14 cellular contexts compared by ENCODE assay signal in the genomic region with DNA sequence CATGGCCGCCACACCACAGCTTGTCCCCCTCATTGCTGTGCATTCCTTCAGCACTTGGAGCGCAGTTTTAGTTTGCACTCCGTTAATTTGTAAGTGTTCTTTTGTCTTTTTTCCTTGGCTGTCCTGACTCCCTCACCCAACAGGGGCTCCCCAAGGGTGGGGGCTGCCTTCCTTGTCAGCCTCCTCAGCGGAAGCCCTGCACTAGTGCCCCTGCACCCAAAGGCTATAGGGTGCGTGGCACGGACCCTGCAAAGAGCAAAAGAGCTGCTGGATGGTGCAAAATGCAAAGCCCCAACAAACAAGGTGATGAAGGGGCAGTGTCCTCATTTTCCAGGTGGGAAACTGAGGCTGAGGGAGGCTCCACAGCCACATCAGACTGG. TPM values are rescaled to one million over a fixed set of nuclear protein-coding genes. Genes with fewer than 3 reads are reported as not detected.
DNase-seq lines count a peak whose midpoint lies in the region; ATAC-seq and TF ChIP-seq lines count a peak whose summit lies in the region.
"Had no signal": no experiment of that assay in that cellular context is flagged by ENCODE, and none has a peak within 500 bp of the region (broad histone marks: within the 10 kb centered on the region; RNA-seq: fewer than 3 reads in every experiment).

No MANE protein-coding gene starts in this region.

- no peak overlapping the region for H3K27ac Mint-ChIP-seq in GM23338
- peak overlapping the region; percentile 70; the same call in 1 of the 2 replicates for H3K27ac Mint-ChIP-seq in WTC11
- peak overlapping the region; percentile 29 for H3K27ac Mint-ChIP-seq in stimulated activated effector memory CD8-positive, alpha-beta T cell treated with anti-CD3 and anti-CD28 coated beads, Interleukin-12 subunit alpha, Interleukin-12 subunit beta, amount 100 ng/mL, for 72 hours

- H3K4me2 ChIP-seq in GM23338 (0 out of 2 replicates have a peak overlapping the region, but pooled peaks have one; percentile 51), mesendoderm (ENCODE audit: low read length) (no peak overlapping the region), osteoblast (ENCODE audit: insufficient read depth, low read length) (no peak overlapping the region)
- H3K4me2 ChIP-seq: A549 had no signal

- DNase-seq in GM23338 (ENCODE audit: low spot score) (no peak), WTC11 (ENCODE audit: low spot score) (no peak), mesendoderm (no peak), tibial artery (no peak), osteoblast (ENCODE audit: insufficient read length, low spot score, missing footprints) (no peak), breast epithelium (ENCODE audit: low spot score in 2 of 2) (no peak)
- no peak for DNase-seq in stimulated activated effector memory CD8-positive, alpha-beta T cell treated with anti-CD3 and anti-CD28 coated beads, Interleukin-12 subunit alpha, Interleukin-12 subunit beta, amount 100 ng/mL, for 72 hours (ENCODE audit: low spot score in 2 of 2)
- DNase-seq: Caco-2; CD8-positive, alpha-beta memory T cell; DND-41; GDM1 had no signal

- CTCF ChIA-PET in WTC11 (lab: Charles Lee), result interaction anchor here (0.9 to 5.8 kb wide), 13 partner anchors 10 to 213 kb away, joined by 3 to 80 read pairs (median 12); a partner anchor contains a TSS

- WGBS in mesendoderm (ENCODE audit: extremely low coverage, insufficient coverage, low lambda C conversion rate), result no CpG with 5 or more reads among the region's 6 CpGs

- TF ChIP-seq CTCF in GM23338 (conservative IDR thresholded peaks at IDR 0.05; ENCODE audit: low read depth in 2 of 2) (no peak), WTC11 (IDR thresholded peaks at IDR 0.05) (no peak), tibial artery (IDR thresholded peaks at IDR 0.05) (no peak), osteoblast (IDR thresholded peaks at IDR 0.05; ENCODE audit: extremely low read depth, low read depth, low read length) (no peak), breast epithelium (IDR thresholded peaks at IDR 0.05) (no peak)

- no peaks in the 10 kb centered on the region for H3F3A ChIP-seq in GM23338 (replicated peaks; ENCODE audit: low read depth)

- no peak overlapping the region for H4K8ac ChIP-seq in mesendoderm (ENCODE audit: low read depth, low read length)

- no peak overlapping the region for H3K4me3 ChIP-seq in GM23338
- H3K4me3 ChIP-seq in mesendoderm (ENCODE audit: low read length), result no peak overlapping the region
- H3K4me3 ChIP-seq in tibial artery, result no peak overlapping the region
- no peak overlapping the region for H3K4me3 ChIP-seq in osteoblast (ENCODE audit: insufficient read depth, low read length)
- no peak overlapping the region for H3K4me3 ChIP-seq in breast epithelium
- H3K4me3 ChIP-seq: A549 had no signal

- no peak overlapping the region for H2BK15ac ChIP-seq in mesendoderm (replicated peaks; ENCODE audit: low read depth)

- H3K4me3 Mint-ChIP-seq in GM23338 (no peak overlapping the region; the same call in 2 of the 3 replicates), WTC11 (no peak overlapping the region)
- H3K4me3 Mint-ChIP-seq in stimulated activated effector memory CD8-positive, alpha-beta T cell treated with anti-CD3 and anti-CD28 coated beads, Interleukin-12 subunit alpha, Interleukin-12 subunit beta, amount 100 ng/mL, for 72 hours, result no peak overlapping the region
- H3K4me3 Mint-ChIP-seq: CD8-positive, alpha-beta memory T cell had no signal

- no peak overlapping the region for H3K18ac ChIP-seq in mesendoderm (ENCODE audit: low read length)

- no peaks in the 10 kb centered on the region for H3K9me3 Mint-ChIP-seq in GM23338
- H3K9me3 Mint-ChIP-seq in WTC11, result no peaks in the 10 kb centered on the region
- H3K9me3 Mint-ChIP-seq in stimulated activated effector memory CD8-positive, alpha-beta T cell treated with anti-CD3 and anti-CD28 coated beads, Interleukin-12 subunit alpha, Interleukin-12 subunit beta, amount 100 ng/mL, for 72 hours, result no peaks in the 10 kb centered on the region
- H3K9me3 Mint-ChIP-seq: CD8-positive, alpha-beta memory T cell had no signal

- H3K36me3 Mint-ChIP-seq in GM23338 (ENCODE audit: low read depth), result peaks cover 6% of the 10 kb centered on the region; the same call in 2 of the 3 replicates
- peaks cover 3% of the 10 kb centered on the region; the same call in 1 of the 2 replicates for H3K36me3 Mint-ChIP-seq in WTC11
- peaks cover 6% of the 10 kb centered on the region for H3K36me3 Mint-ChIP-seq in stimulated activated effector memory CD8-positive, alpha-beta T cell treated with anti-CD3 and anti-CD28 coated beads, Interleukin-12 subunit alpha, Interleukin-12 subunit beta, amount 100 ng/mL, for 72 hours

- no peaks in the 10 kb centered on the region for H3K9me2 ChIP-seq in GM23338 (ENCODE audit: insufficient read depth)

- no peaks in the 10 kb centered on the region for H3K36me3 ChIP-seq in GM23338 (ENCODE audit: insufficient read depth)
- H3K36me3 ChIP-seq in mesendoderm (ENCODE audit: control insufficient read depth, insufficient read depth, low read length), result no peaks in the 10 kb centered on the region
- H3K36me3 ChIP-seq in tibial artery, result peaks cover 0 to 8% (median 4%) of the 10 kb centered on the region in 3 donors
- H3K36me3 ChIP-seq in osteoblast (ENCODE audit: insufficient read depth, low read length), result no peaks in the 10 kb centered on the region
- H3K36me3 ChIP-seq in breast epithelium, result no peaks in the 10 kb centered on the region
- H3K36me3 ChIP-seq: BE2C had no signal

- H3K27ac ChIP-seq in GM23338 (ENCODE audit: low read depth), result no peak overlapping the region
- no peak overlapping the region for H3K27ac ChIP-seq in mesendoderm (ENCODE audit: low read depth, low read length)
- no peak overlapping the region for H3K27ac ChIP-seq in tibial artery
- H3K27ac ChIP-seq in osteoblast (ENCODE audit: low read depth, low read length), result no peak overlapping the region
- no peak overlapping the region for H3K27ac ChIP-seq in breast epithelium
- H3K27ac ChIP-seq: A549 had no signal

- peak overlapping the region; percentile 31 for H2BK5ac ChIP-seq in mesendoderm (ENCODE audit: low read length)

- no peak overlapping the region for H2BK120ac ChIP-seq in mesendoderm (ENCODE audit: low read depth, low read length)

- ATAC-seq in GM23338 (no peak), WTC11 (no peak)
- ATAC-seq in stimulated activated effector memory CD8-positive, alpha-beta T cell treated with anti-CD3 and anti-CD28 coated beads, Interleukin-12 subunit alpha, Interleukin-12 subunit beta, amount 100 ng/mL, for 72 hours, result no peak

- no peak for TF ChIP-seq POLR2A in breast epithelium (IDR thresholded peaks at IDR 0.05)

- no peak overlapping the region for H2AFZ ChIP-seq in GM23338
- no peak overlapping the region for H2AFZ ChIP-seq in osteoblast (ENCODE audit: low read length)

- H4K5ac ChIP-seq in mesendoderm (ENCODE audit: low read length), result no peak overlapping the region

- H3K4me1 Mint-ChIP-seq in GM23338 (peaks cover 60% of the 10 kb centered on the region), WTC11 (peaks cover 53% of the 10 kb centered on the region)
- H3K4me1 Mint-ChIP-seq in stimulated activated effector memory CD8-positive, alpha-beta T cell treated with anti-CD3 and anti-CD28 coated beads, Interleukin-12 subunit alpha, Interleukin-12 subunit beta, amount 100 ng/mL, for 72 hours, result peaks cover 17% of the 10 kb centered on the region

- H3K27me3 Mint-ChIP-seq in GM23338 (ENCODE audit: insufficient read depth, low read depth, poor library complexity) (peaks cover 28% of the 10 kb centered on the region), WTC11 (ENCODE audit: low read depth) (peaks cover 7% of the 10 kb centered on the region)

- no peak overlapping the region for H3K9ac ChIP-seq in mesendoderm (ENCODE audit: low read length)

- H2AK5ac ChIP-seq in mesendoderm (ENCODE audit: low read length), result peak overlapping the region; percentile 66

- intact Hi-C loops in tibial artery (cut with DNase I; ENCODE audit: low total_unique reads) (no loop called here), breast epithelium (cut with DNase I; ENCODE audit: low total_unique reads) (loop anchor here (5.0 kb wide), 1 partner anchor 1078 kb away; no protein-coding TSS in a partner anchor)

- H3K79me2 ChIP-seq in GM23338 (replicated peaks; ENCODE audit: insufficient read depth), result no peaks in the 10 kb centered on the region
- H3K79me2 ChIP-seq in mesendoderm (ENCODE audit: control insufficient read depth, insufficient read depth, low read length), result no peaks in the 10 kb centered on the region
- no peaks in the 10 kb centered on the region for H3K79me2 ChIP-seq in osteoblast (ENCODE audit: insufficient read depth, low read length)

- H3K23ac ChIP-seq in mesendoderm (ENCODE audit: low read length), result no peak overlapping the region

- H3K9me3 ChIP-seq in tibial artery (no peaks in the 10 kb centered on the region), osteoblast (ENCODE audit: low read depth, low read length) (no peaks in the 10 kb centered on the region), breast epithelium (no peaks in the 10 kb centered on the region)
- H3K9me3 ChIP-seq: A549, BE2C, Caco-2 had no signal

- no peaks in the 10 kb centered on the region for H3K27me3 ChIP-seq in GM23338 (ENCODE audit: insufficient read depth)
- no peaks in the 10 kb centered on the region for H3K27me3 ChIP-seq in mesendoderm (ENCODE audit: insufficient read depth, low read length, poor library complexity)
- no peaks in the 10 kb centered on the region for H3K27me3 ChIP-seq in tibial artery
- no peaks in the 10 kb centered on the region for H3K27me3 ChIP-seq in osteoblast (ENCODE audit: insufficient read depth, low read length)
- no peaks in the 10 kb centered on the region for H3K27me3 ChIP-seq in breast epithelium
- H3K27me3 ChIP-seq: BE2C had no signal

- H3K56ac ChIP-seq in mesendoderm (ENCODE audit: low read length), result peak overlapping the region; percentile 19

- no peaks in the 10 kb centered on the region for H4K20me1 ChIP-seq in GM23338 (replicated peaks; ENCODE audit: insufficient read depth)
- no peaks in the 10 kb centered on the region for H4K20me1 ChIP-seq in osteoblast (ENCODE audit: insufficient read depth, low read length)

- POLR2A ChIA-PET in WTC11 (lab: Charles Lee), result interaction anchor here (1.0 to 4.0 kb wide), 6 partner anchors 10 to 130 kb away, joined by 3 to 30 read pairs (median 6); a partner anchor contains a TSS

- no peak overlapping the region for H3K4ac ChIP-seq in mesendoderm (ENCODE audit: low read depth, low read length)

- H3K79me1 ChIP-seq in mesendoderm (ENCODE audit: low read length), result no peaks in the 10 kb centered on the region

- H3K4me1 ChIP-seq in GM23338 (ENCODE audit: insufficient read depth), result peaks cover 26% of the 10 kb centered on the region; the same call in 1 of the 2 replicates
- H3K4me1 ChIP-seq in mesendoderm (ENCODE audit: control insufficient read depth, low read depth, low read length), result peaks cover 32% of the 10 kb centered on the region
- H3K4me1 ChIP-seq in tibial artery, result no peaks in the 10 kb centered on the region
- H3K4me1 ChIP-seq in osteoblast (ENCODE audit: insufficient read depth, low read length), result no peaks in the 10 kb centered on the region
- H3K4me1 ChIP-seq in breast epithelium, result no peaks in the 10 kb centered on the region
- H3K4me1 ChIP-seq: A549, BE2C, Caco-2 had no signal

RNA-seq across cellular contexts. Expression of a gene that starts 46.8 kb away (rescaled TPM):
- total RNA-seq in GM23338 (2014; rRNA removed; shearing (Covaris generic)), result 7.9 and 12.6 TPM in 2 replicates
- polyA plus RNA-seq in GM23338 (2016; fragmentation: Nextera tagmentation; extraction: Ambion mirVana), result 3.9 and 4.2 TPM in 2 replicates
- total RNA-seq in WTC11 (2021), result 3.6 to 4.4 TPM (median 3.8 TPM) in 3 replicates
- 0.15 TPM for polyA plus RNA-seq in mesendoderm (2013, experiment 1 of 2)
- 0.35 TPM for polyA plus RNA-seq in mesendoderm (2013, experiment 2 of 2)
- total RNA-seq in osteoblast, result not detected in 2 replicates
- total RNA-seq in breast epithelium, result under 1 TPM in 1 of 3 donors, not detected in 2; 0.44 TPM
- polyA plus RNA-seq: AG04450; CD8-positive, alpha-beta memory T cell had no signal
